In the genomic region with DNA sequence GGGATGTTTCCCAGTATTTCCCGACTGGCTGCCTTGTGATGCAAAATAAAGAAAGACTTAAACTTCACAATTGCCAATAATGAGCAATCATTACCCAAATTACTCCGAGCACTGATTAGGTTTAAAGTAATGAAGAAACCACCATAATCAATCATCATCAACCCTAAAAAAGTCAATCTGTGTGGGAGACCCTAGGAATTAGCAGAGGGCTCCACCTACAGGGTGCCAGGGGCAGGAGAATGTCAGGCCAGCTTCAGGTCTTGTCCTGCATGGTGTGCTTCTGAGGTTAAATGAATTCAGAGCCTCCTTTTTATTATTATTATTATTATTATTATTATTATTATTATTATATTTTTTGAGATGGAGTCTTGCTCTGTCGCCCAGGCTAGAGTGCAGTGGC, we compare ENCODE assay signal across 17 cellular contexts.
A peak's percentile ranks its signal among the peaks of the same experiment; 100 is the strongest.
DNase-seq lines count a peak whose midpoint lies in the region; ATAC-seq, FAIRE-seq and TF ChIP-seq lines count a peak whose summit lies in the region.
"Had no signal": no experiment of that assay in that cellular context is flagged by ENCODE, and none has a peak within 500 bp of the region (broad histone marks: within the 10 kb centered on the region; RNA-seq: fewer than 3 reads in every experiment).

No MANE protein-coding gene starts in this region.

- H3K4me1 ChIP-seq in HEK293 (ENCODE audit: control insufficient read depth, insufficient read depth, low read length) (peaks cover 8% of the 10 kb centered on the region), pancreas (no peaks in the 10 kb centered on the region)
- H3K4me1 ChIP-seq: thyroid gland had no signal

- POLR2A ChIA-PET in HEK293 (lab: Yijun Ruan, JAX) = no interaction called here
- POLR2A ChIA-PET in RWPE1 (lab: Yijun Ruan, JAX; ENCODE audit: low non-redundant PET) = no interaction called here

- intact Hi-C loops in pancreas (cut with DNase I) = no loop called here

- TF ChIP-seq CTCF in HEK293 (tag by site-specific recombination; IDR thresholded peaks at IDR 0.05) = no peak
- TF ChIP-seq CTCF in kidney epithelial cell (IDR thresholded peaks at IDR 0.05; ENCODE audit: insufficient read depth, low read length, poor library complexity, severe bottlenecking) = peak; percentile 39
- TF ChIP-seq CTCF in RWPE1 (conservative IDR thresholded peaks at IDR 0.05; ENCODE audit: low read depth) = no peak
- TF ChIP-seq CTCF in pancreas (IDR thresholded peaks at IDR 0.05) = no peak

- no peak for FAIRE-seq in pancreas (lab: Jason Lieb, UNC)

- H3K4me3 ChIP-seq in HEK293 (ENCODE audit: low read depth, low read length) = no peak overlapping the region
- no peak overlapping the region for H3K4me3 ChIP-seq in kidney epithelial cell (ENCODE audit: low read depth, low read length)
- H3K4me3 ChIP-seq in pancreas = no peak overlapping the region
- H3K4me3 ChIP-seq: thyroid gland had no signal

- no peaks in the 10 kb centered on the region; the same call in 1 of the 2 replicates for H3K9me3 ChIP-seq in HEK293 (ENCODE audit: control insufficient read depth, insufficient read depth, low read depth, low read length)
- H3K9me3 ChIP-seq in pancreas = no peaks in the 10 kb centered on the region
- H3K9me3 ChIP-seq: thyroid gland had no signal

- H3K27ac ChIP-seq in HEK293 (ENCODE audit: extremely low read depth, low read depth, low read length) (no peak overlapping the region), RWPE1 (no peak overlapping the region), pancreas (no peak overlapping the region)
- H3K27ac ChIP-seq: thyroid gland had no signal

- CTCF ChIA-PET in HEK293 (lab: Yijun Ruan, JAX) (interaction anchor here (0.5 to 1.8 kb wide), 11 partner anchors 21 to 1537 kb away, joined by 3 to 4 read pairs (median 3); no protein-coding TSS in a partner anchor), RWPE1 (lab: Yijun Ruan, JAX) (interaction anchor here (0.6 kb wide), 1 partner anchor 11 kb away, joined by 3 read pairs; no protein-coding TSS in a partner anchor)

- peak; percentile 41 for DNase-seq in D341Med (ENCODE audit: low spot score)
- peak; percentile 21 for DNase-seq in SK-MEL-5 (ENCODE audit: low read depth, low spot score)
- DNase-seq in kidney epithelial cell (ENCODE audit: low read depth) = no peak
- no peak for DNase-seq in activated CD8-positive, alpha-beta memory T cell treated with anti-CD3 and anti-CD28 coated beads, Interleukin-2, amount 50 U/mL, for 48 hours
- DNase-seq in ecto neural progenitor cell (ENCODE audit: low spot score) = no peak
- no peak for DNase-seq in RWPE1 (ENCODE audit: low spot score)
- no peak for DNase-seq in pancreas
- DNase-seq: activated B cell treated with CpG ODN at 0.5 μM for 24 hours; activated naive CD8-positive, alpha-beta T cell treated with anti-CD3 and anti-CD28 coated beads, Interleukin-2, amount 50 U/mL, for 24 hours; islet precursor cell; mesenchymal stem cell; NCI-H1694 treated with DMSO at 0.1 percent for 48 hours; NCI-H526 treated with DMSO at 0.1 percent for 48 hours; stimulated activated naive B cell treated with anti-CD40 and anti-IgM and Interleukin-4, amounts not matched to agents 10 μg/mL and 1 μg/mL and 100 μg/mL, for 72 hours; thyroid gland had no signal

- in situ Hi-C loops in SK-MEL-5 (cut with HindIII; ENCODE audit: low pct_unique_long_range_greater_than_20kb, low sequenced_read_pairs) = no loop called here

- 25% methylated on average over 3 of the region's 3 CpGs for WGBS in pancreas, 2 donors

- H3K36me3 ChIP-seq in HEK293 (ENCODE audit: control insufficient read depth in 2 of 2, insufficient read depth in 1 of 2, low read length in 2 of 2) (no peaks in the 10 kb centered on the region), kidney epithelial cell (ENCODE audit: control insufficient read depth, insufficient read depth, low read length) (no peaks in the 10 kb centered on the region), pancreas (no peaks in the 10 kb centered on the region)
- H3K36me3 ChIP-seq: thyroid gland had no signal

- H3K27me3 ChIP-seq in kidney epithelial cell (ENCODE audit: control insufficient read depth, insufficient read depth, low read length) (no peaks in the 10 kb centered on the region), pancreas (no peaks in the 10 kb centered on the region)
- H3K27me3 ChIP-seq: thyroid gland had no signal

- no peak for ATAC-seq in pancreas
- ATAC-seq: activated naive CD8-positive, alpha-beta T cell treated with anti-CD3 and anti-CD28 coated beads, Interleukin-2, amount 50 U/mL, for 24 hours; activated T-helper 17 cell treated with anti-CD3 and anti-CD28 coated beads, Interleukin-2, amount 50 U/mL, for 72 hours; stimulated activated naive B cell treated with anti-CD40 and anti-IgM and Interleukin-4, amounts not matched to agents 10 μg/mL and 1 μg/mL and 100 μg/mL, for 72 hours had no signal

TF ChIP-seq in HEK293, 187 proteins besides CTCF, POLR2A, EP300 and RAD21:
- TF ChIP-seq ZNF654 (tag by site-specific recombination; IDR thresholded peaks at IDR 0.05; ENCODE audit: low read depth) (0 out of 2 replicates have a peak, but pooled peaks have one; percentile 4), KLF9 (tag by site-specific recombination; IDR thresholded peaks at IDR 0.05; ENCODE audit: low read depth) (no peak)

Comparison
In these comparisons a context has a peak if more than half of its experiments do, and no peak if none do; other contexts are left out.
1. DNase-seq: peak in D341Med (single experiment) and SK-MEL-5 (single experiment); none in kidney epithelial cell (single experiment), activated CD8-positive, alpha-beta memory T cell treated with anti-CD3 and anti-CD28 coated beads, Interleukin-2, amount 50 U/mL, for 48 hours (single experiment), ecto neural progenitor cell (single experiment), RWPE1 (single experiment) and pancreas (0 of 6).